25 cellular contexts compared by ENCODE assay signal in the genomic region with DNA sequence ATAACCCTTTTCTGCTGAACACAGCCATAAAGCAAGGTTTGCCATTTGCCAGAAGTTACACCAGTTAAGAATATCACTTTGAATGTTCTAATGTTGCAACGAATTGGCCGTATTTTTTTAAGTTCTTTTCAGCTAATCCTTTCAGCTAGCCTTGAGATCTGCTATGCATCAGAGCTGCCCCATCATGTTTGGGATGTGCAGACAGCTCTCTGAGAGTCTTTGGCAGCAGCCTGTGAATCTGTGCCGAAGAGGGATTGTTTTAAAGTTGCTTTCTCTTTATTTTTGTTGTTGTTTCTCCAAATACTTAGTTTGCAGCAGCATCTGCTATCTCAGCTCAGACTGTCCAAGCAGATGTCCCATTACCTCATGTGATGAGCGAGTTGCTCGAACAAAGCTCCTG.
DNase-seq lines count a peak whose midpoint lies in the region; ATAC-seq and TF ChIP-seq lines count a peak whose summit lies in the region.
"Had no signal": no experiment of that assay in that cellular context is flagged by ENCODE, and none has a peak within 500 bp of the region (broad histone marks: within the 10 kb centered on the region; RNA-seq: fewer than 3 reads in every experiment).

No MANE protein-coding gene starts in this region.

- intact Hi-C loops in posterior vena cava (cut with DNase I) = no loop called here
- intact Hi-C loops in right lobe of liver (cut with DNase I) = no loop called here

- no peak for TF ChIP-seq CTCF in fibroblast of the aortic adventitia (IDR thresholded peaks at IDR 0.05; ENCODE audit: insufficient read depth, low read length)
- TF ChIP-seq CTCF in right lobe of liver (IDR thresholded peaks at IDR 0.05) = no peak
- TF ChIP-seq CTCF in progenitor cell of endocrine pancreas (IDR thresholded peaks at IDR 0.05; ENCODE audit: unreplicated experiment) = no peak

- POLR2A ChIA-PET in activated CD8-positive, alpha-beta T cell treated with anti-CD3 and anti-CD28 coated beads, Interleukin-2, amount 10 ng/mL, durations not matched to agents 7 days and 5 days (lab: Charles Lee) = no interaction called here

- no peaks in the 10 kb centered on the region for H3K4me1 Mint-ChIP-seq in activated CD8-positive, alpha-beta T cell treated with anti-CD3 and anti-CD28 coated beads, Interleukin-2, amount 10 ng/mL, durations not matched to agents 7 days and 5 days (ENCODE audit: low read depth)
- H3K4me1 Mint-ChIP-seq in progenitor cell of endocrine pancreas (ENCODE audit: low read depth) = no peaks in the 10 kb centered on the region
- H3K4me1 Mint-ChIP-seq: T-helper 17 cell had no signal

- H3K4me1 ChIP-seq in ACC112 (ENCODE audit: control insufficient read depth, insufficient read depth, low read length, unreplicated experiment) = peaks cover 5% of the 10 kb centered on the region
- H3K4me1 ChIP-seq in right lobe of liver = no peaks in the 10 kb centered on the region
- H3K4me1 ChIP-seq: Caco-2, HAP-1 had no signal

- no peak for TF ChIP-seq POLR2A in right lobe of liver (IDR thresholded peaks at IDR 0.05)

- H3K27ac ChIP-seq in ACC112 (ENCODE audit: low read depth, low read length) = no peak overlapping the region
- no peak overlapping the region for H3K27ac ChIP-seq in right lobe of liver
- H3K27ac ChIP-seq: BLaER1 treated with 17β-estradiol and CSF1 and Interleukin-3, amounts not matched to agents 10 nM and 100 nM; SK-N-MC had no signal

- H2AFZ ChIP-seq in ACC112 (ENCODE audit: low read length, unreplicated experiment) = peak overlapping the region; percentile 66

- ATAC-seq in right lobe of liver = no peak
- ATAC-seq in activated CD8-positive, alpha-beta T cell treated with anti-CD3 and anti-CD28 coated beads, Interleukin-2, amount 10 ng/mL, durations not matched to agents 7 days and 5 days = no peak
- ATAC-seq: activated naive CD4-positive, alpha-beta T cell treated with anti-CD3 and anti-CD28 coated beads, Interleukin-2, amount 50 U/mL, for 72 hours; esophagus mucosa; mucosa of descending colon; T-helper 17 cell had no signal

- H3K79me2 ChIP-seq in ACC112 (ENCODE audit: control insufficient read depth, insufficient read depth, low read length, unreplicated experiment) = no peaks in the 10 kb centered on the region

- CTCF ChIA-PET in activated CD8-positive, alpha-beta T cell treated with anti-CD3 and anti-CD28 coated beads, Interleukin-2, amount 10 ng/mL, durations not matched to agents 7 days and 5 days (lab: Charles Lee) = no interaction called here

- DNase-seq in LHCN-M2 (ENCODE audit: low read depth) = peak; percentile 10
- DNase-seq in fibroblast of the aortic adventitia (ENCODE audit: low read depth) = peak; percentile 41
- DNase-seq in myocyte (ENCODE audit: low read depth) = peak; percentile 10
- no peak for DNase-seq in posterior vena cava (ENCODE audit: low spot score)
- DNase-seq in right lobe of liver = no peak
- no peak for DNase-seq in activated CD8-positive, alpha-beta T cell treated with anti-CD3 and anti-CD28 coated beads, Interleukin-2, amount 10 ng/mL, durations not matched to agents 7 days and 5 days
- no peak for DNase-seq in progenitor cell of endocrine pancreas (ENCODE audit: low spot score, unreplicated experiment)
- DNase-seq: activated CD4-positive, alpha-beta T cell treated with anti-CD3 and anti-CD28 coated beads for 48 hours; Caco-2; cerebellar nuclear complex; effector memory CD4-positive, alpha-beta T cell; NCI-H1417; NCI-H2107; NCI-H524; stimulated activated CD8-positive, alpha-beta memory T cell treated with anti-CD3 and anti-CD28 coated beads, Interleukin-4, amount 100 ng/mL, for 48 hours; T-helper 17 cell had no signal

- H3K36me3 ChIP-seq in ACC112 (ENCODE audit: insufficient read depth, low read length) (no peaks in the 10 kb centered on the region), right lobe of liver (no peaks in the 10 kb centered on the region)
- H3K36me3 ChIP-seq: BLaER1 treated with 17β-estradiol and CSF1 and Interleukin-3, amounts not matched to agents 10 nM and 100 nM; HAP-1 had no signal

- H3K27me3 ChIP-seq in ACC112 (ENCODE audit: insufficient read depth, low read length) (no peaks in the 10 kb centered on the region), right lobe of liver (no peaks in the 10 kb centered on the region)
- H3K27me3 ChIP-seq: BLaER1 treated with 17β-estradiol and CSF1 and Interleukin-3, amounts not matched to agents 10 nM and 100 nM had no signal

- WGBS in right lobe of liver (ENCODE audit: insufficient coverage, low coverage, low lambda C conversion rate, missing lambda C conversion rate) = 41% methylated on average over 5 of the region's 5 CpGs

- no peaks in the 10 kb centered on the region for H3K27me3 Mint-ChIP-seq in activated CD8-positive, alpha-beta T cell treated with anti-CD3 and anti-CD28 coated beads, Interleukin-2, amount 10 ng/mL, durations not matched to agents 7 days and 5 days (ENCODE audit: low read depth)
- no peaks in the 10 kb centered on the region for H3K27me3 Mint-ChIP-seq in progenitor cell of endocrine pancreas
- H3K27me3 Mint-ChIP-seq: T-helper 17 cell had no signal

- H3K4me3 ChIP-seq in ACC112 (ENCODE audit: low read depth, low read length) = no peak overlapping the region
- no peak overlapping the region for H3K4me3 ChIP-seq in fibroblast of the aortic adventitia (ENCODE audit: low read depth, low read length)
- no peak overlapping the region for H3K4me3 ChIP-seq in right lobe of liver
- H3K4me3 ChIP-seq: BLaER1 treated with 17β-estradiol and CSF1 and Interleukin-3, amounts not matched to agents 10 nM and 100 nM; HAP-1; mucosa of descending colon; SK-N-MC had no signal

- H3K36me3 Mint-ChIP-seq in activated CD8-positive, alpha-beta T cell treated with anti-CD3 and anti-CD28 coated beads, Interleukin-2, amount 10 ng/mL, durations not matched to agents 7 days and 5 days (ENCODE audit: low read depth) = no peaks in the 10 kb centered on the region
- no peaks in the 10 kb centered on the region for H3K36me3 Mint-ChIP-seq in progenitor cell of endocrine pancreas (ENCODE audit: insufficient read depth)
- H3K36me3 Mint-ChIP-seq: activated naive CD4-positive, alpha-beta T cell treated with anti-CD3 and anti-CD28 coated beads, Interleukin-2, amount 50 U/mL, for 72 hours; type B pancreatic cell had no signal

- no peak overlapping the region for H3K27ac Mint-ChIP-seq in activated CD8-positive, alpha-beta T cell treated with anti-CD3 and anti-CD28 coated beads, Interleukin-2, amount 10 ng/mL, durations not matched to agents 7 days and 5 days
- H3K27ac Mint-ChIP-seq in progenitor cell of endocrine pancreas = no peak overlapping the region
- H3K27ac Mint-ChIP-seq: activated naive CD4-positive, alpha-beta T cell treated with anti-CD3 and anti-CD28 coated beads, Interleukin-2, amount 50 U/mL, for 72 hours; activated T-helper 1 cell treated with anti-CD3 and anti-CD28 coated beads, Interleukin-12 subunit alpha, Interleukin-12 subunit beta, Interleukin-2, Interleukin-4 antibody, amounts not matched to agents 30 ng/mL and 10 ng/mL and 1 ng/mL, durations not matched to agents 14 hours and 24 hours and 36 hours; T-helper 17 cell; type B pancreatic cell had no signal

- H3K9me3 Mint-ChIP-seq in activated CD8-positive, alpha-beta T cell treated with anti-CD3 and anti-CD28 coated beads, Interleukin-2, amount 10 ng/mL, durations not matched to agents 7 days and 5 days (ENCODE audit: insufficient read depth) = no peaks in the 10 kb centered on the region
- no peaks in the 10 kb centered on the region for H3K9me3 Mint-ChIP-seq in progenitor cell of endocrine pancreas (ENCODE audit: low read depth)
- H3K9me3 Mint-ChIP-seq: activated T-helper 1 cell treated with anti-CD3 and anti-CD28 coated beads, Interleukin-12 subunit alpha, Interleukin-12 subunit beta, Interleukin-2, Interleukin-4 antibody, amounts not matched to agents 30 ng/mL and 10 ng/mL and 1 ng/mL, durations not matched to agents 14 hours and 24 hours and 36 hours; type B pancreatic cell had no signal

- no peaks in the 10 kb centered on the region for H3K9me3 ChIP-seq in right lobe of liver
- H3K9me3 ChIP-seq: BLaER1 treated with 17β-estradiol and CSF1 and Interleukin-3, amounts not matched to agents 10 nM and 100 nM; Caco-2; HAP-1; mucosa of descending colon had no signal

- H3K4me3 Mint-ChIP-seq in activated CD8-positive, alpha-beta T cell treated with anti-CD3 and anti-CD28 coated beads, Interleukin-2, amount 10 ng/mL, durations not matched to agents 7 days and 5 days = no peak overlapping the region
- no peak overlapping the region for H3K4me3 Mint-ChIP-seq in progenitor cell of endocrine pancreas (ENCODE audit: low read depth)
- H3K4me3 Mint-ChIP-seq: activated T-helper 1 cell treated with anti-CD3 and anti-CD28 coated beads, Interleukin-12 subunit alpha, Interleukin-12 subunit beta, Interleukin-2, Interleukin-4 antibody, amounts not matched to agents 30 ng/mL and 10 ng/mL and 1 ng/mL, durations not matched to agents 14 hours and 24 hours and 36 hours; T-helper 17 cell; type B pancreatic cell had no signal

Comparison
In these comparisons a context has a peak if more than half of its experiments do, and no peak if none do; other contexts are left out.
1. DNase-seq: peak in LHCN-M2 (single experiment), fibroblast of the aortic adventitia (single experiment) and myocyte (single experiment); none in posterior vena cava (single experiment), right lobe of liver (0 of 3), activated CD8-positive, alpha-beta T cell treated with anti-CD3 and anti-CD28 coated beads, Interleukin-2, amount 10 ng/mL, durations not matched to agents 7 days and 5 days (single experiment) and progenitor cell of endocrine pancreas (single experiment).